In the genomic region with DNA sequence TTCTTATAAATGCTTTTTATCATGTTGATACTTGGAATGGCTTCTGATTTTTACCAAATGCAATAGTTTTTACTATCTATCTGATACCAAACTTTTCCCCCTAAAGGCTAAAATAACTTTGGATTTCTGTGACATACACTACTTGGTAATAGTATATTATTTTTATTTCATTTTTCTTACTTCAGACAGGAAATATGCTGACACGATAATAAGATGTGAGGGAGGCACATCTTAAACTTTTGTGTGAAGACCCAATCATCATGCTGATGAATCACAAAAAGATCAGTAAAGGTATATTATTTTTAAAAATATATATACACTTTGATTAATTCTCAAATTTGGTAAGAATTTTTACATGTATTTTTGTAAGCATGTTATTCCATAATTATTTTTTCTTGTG, we compare ENCODE assay signal across 8 cellular contexts.
"Had no signal": no experiment of that assay in that cellular context is flagged by ENCODE, and none has a peak within 500 bp of the region (broad histone marks: within the 10 kb centered on the region; RNA-seq: fewer than 3 reads in every experiment).

No MANE protein-coding gene starts in this region.

- H2AFZ ChIP-seq: GM23338 had no signal

- DNase-seq: H9, HCEC 1CT, KBM-7 had no signal

- H3K4me2 ChIP-seq: GM23338, KMS-11 had no signal

- FAIRE-seq: H1, H54, HTR-8/SVneo had no signal

- H3K27ac ChIP-seq: KMS-11 had no signal

- ATAC-seq: GM23338 had no signal

- H3K4me3 ChIP-seq: GM23338 had no signal

- H3K9ac ChIP-seq: KMS-11 had no signal
